In genomic region chr11:114987171-114987760, GRCh38 we compare ENCODE assay signal across 22 cellular contexts.
DNase-seq lines count a peak whose midpoint lies in the region; ATAC-seq, FAIRE-seq and TF ChIP-seq lines count a peak whose summit lies in the region.
"Had no signal": no experiment of that assay in that cellular context is flagged by ENCODE, and none has a peak within 500 bp of the region (broad histone marks: within the 10 kb centered on the region; RNA-seq: fewer than 3 reads in every experiment).

No MANE protein-coding gene starts in this region.

- intact Hi-C loops in right cardiac atrium (cut with DNase I): no loop called here

- H3K4me3 ChIP-seq in bronchial epithelial cell (ENCODE audit: low read depth, low read length) (no peak overlapping the region), right cardiac atrium (ENCODE audit: low read length) (no peak overlapping the region)
- H3K4me3 ChIP-seq: GM12878, Peyer's patch, SJSA1 had no signal

- DNase-seq in Ammon's horn (ENCODE audit: low spot score) (peak; percentile 7), NCI-H82 (lab: John Stamatoyannopoulos, UW) (peak; percentile 53), bronchial epithelial cell (ENCODE audit: low read depth) (peak; percentile 7), iPS-NIHi7 (ENCODE audit: extremely low spot score) (peak; percentile 33), activated T-cell treated with anti-CD3 and anti-CD28 coated beads for 4 hours (no peak), cortex of kidney (lab: John Stamatoyannopoulos, UW) (no peak), right cardiac atrium (no peak)
- DNase-seq: AML-193, DMS79, H7, MV-4-11, NCI-H1105 treated with DMSO at 0.1 percent for 48 hours, NCI-H2029 treated with DMSO at 0.1 percent for 48 hours, NCI-H226, NCI-H510A treated with DMSO at 0.1 percent for 48 hours, NCI-H748 treated with DMSO at 0.1 percent for 48 hours, Peyer's patch had no signal

- no peaks in the 10 kb centered on the region for H3K4me1 ChIP-seq in right cardiac atrium (ENCODE audit: control insufficient read depth, insufficient read depth, low read length)
- H3K4me1 ChIP-seq: Peyer's patch, SJSA1 had no signal

- FAIRE-seq in bronchial epithelial cell (lab: Jason Lieb, UNC): no peak
- FAIRE-seq: D721Med, GM12878 had no signal

- no peak for TF ChIP-seq CTCF in bronchial epithelial cell (IDR thresholded peaks at IDR 0.05; ENCODE audit: insufficient read depth, low read length, severe bottlenecking)

- H3K27ac ChIP-seq in right cardiac atrium (ENCODE audit: low read length): no peak overlapping the region
- H3K27ac ChIP-seq: Peyer's patch, SJSA1 had no signal

- ATAC-seq in right cardiac atrium (no peak), HG02852 (IDR thresholded peaks at IDR 0.05; ENCODE audit: unreplicated experiment) (no peak)
- ATAC-seq: GM12878, Right ventricle myocardium inferior had no signal

- no peaks in the 10 kb centered on the region for H3K9me3 ChIP-seq in right cardiac atrium (ENCODE audit: control insufficient read depth, low read length)
- H3K9me3 ChIP-seq: Peyer's patch, SJSA1 had no signal

- WGBS in right cardiac atrium: 57% methylated on average over 10 of the region's 10 CpGs

- H3K27me3 ChIP-seq in bronchial epithelial cell (ENCODE audit: control insufficient read depth, insufficient read depth, low read length): no peaks in the 10 kb centered on the region
- no peaks in the 10 kb centered on the region for H3K27me3 ChIP-seq in right cardiac atrium (ENCODE audit: control insufficient read depth, insufficient read depth)
- H3K27me3 ChIP-seq: Peyer's patch, SJSA1 had no signal

- H3K36me3 ChIP-seq in bronchial epithelial cell (ENCODE audit: control insufficient read depth, insufficient read depth, low read length): no peaks in the 10 kb centered on the region
- H3K36me3 ChIP-seq: Peyer's patch, SJSA1 had no signal

Comparison
In these comparisons a context has a peak if more than half of its experiments do, and no peak if none do; other contexts are left out.
1. DNase-seq: peak in Ammon's horn (single experiment), NCI-H82 (single experiment), bronchial epithelial cell (single experiment) and iPS-NIHi7 (single experiment); none in activated T-cell treated with anti-CD3 and anti-CD28 coated beads for 4 hours (single experiment), cortex of kidney (single experiment) and right cardiac atrium (0 of 3).